ENCODE assay signal across 8 cellular contexts in genomic region chr2:73939419-73939818, GRCh38.
DNase-seq lines count a peak whose midpoint lies in the region; ATAC-seq lines count a peak whose summit lies in the region.

No MANE protein-coding gene starts in this region.

- no peaks in the 10 kb centered on the region for H3K27me3 ChIP-seq in adipocyte (replicated peaks; ENCODE audit: control insufficient read depth, insufficient read depth, low read length)

- ATAC-seq in GM19395 (IDR thresholded peaks at IDR 0.05; ENCODE audit: unreplicated experiment): no peak
- ATAC-seq in GM18502 (IDR thresholded peaks at IDR 0.05; ENCODE audit: poor library complexity, unreplicated experiment): no peak
- ATAC-seq in HG02798 (IDR thresholded peaks at IDR 0.05; ENCODE audit: poor library complexity, unreplicated experiment): no peak

- H3K9me3 ChIP-seq in adipocyte (ENCODE audit: control insufficient read depth, low read length): no peaks in the 10 kb centered on the region

- peaks cover 14% of the 10 kb centered on the region for H3K36me3 ChIP-seq in adipocyte (ENCODE audit: control insufficient read depth, insufficient read depth, low read length, severe bottlenecking)

- no peak overlapping the region for H3K9ac ChIP-seq in adipocyte (ENCODE audit: low read length)

- H3K4me1 ChIP-seq in adipocyte (ENCODE audit: control insufficient read depth, insufficient read depth, low read length): peaks cover 39% of the 10 kb centered on the region

- DNase-seq in AG20443 (ENCODE audit: low spot score): peak; percentile 59
- peak; percentile 26 for DNase-seq in KBM-7
- DNase-seq in adipocyte (ENCODE audit: low read depth): peak; percentile 25
- peak; percentile 59 for DNase-seq in islet precursor cell
- DNase-seq in NCI-H1417 treated with DMSO at 0.1 percent for 48 hours (lab: John Stamatoyannopoulos, UW): no peak

- no peak overlapping the region for H3K4me3 ChIP-seq in adipocyte (ENCODE audit: low read length)

- in situ Hi-C loops in KBM-7 (cut with MboI; ENCODE audit: low pct_unique_long_range_greater_than_20kb, low sequenced_read_pairs): no loop called here
